Comparison of ENCODE assay signal across 8 cellular contexts in the genomic region with DNA sequence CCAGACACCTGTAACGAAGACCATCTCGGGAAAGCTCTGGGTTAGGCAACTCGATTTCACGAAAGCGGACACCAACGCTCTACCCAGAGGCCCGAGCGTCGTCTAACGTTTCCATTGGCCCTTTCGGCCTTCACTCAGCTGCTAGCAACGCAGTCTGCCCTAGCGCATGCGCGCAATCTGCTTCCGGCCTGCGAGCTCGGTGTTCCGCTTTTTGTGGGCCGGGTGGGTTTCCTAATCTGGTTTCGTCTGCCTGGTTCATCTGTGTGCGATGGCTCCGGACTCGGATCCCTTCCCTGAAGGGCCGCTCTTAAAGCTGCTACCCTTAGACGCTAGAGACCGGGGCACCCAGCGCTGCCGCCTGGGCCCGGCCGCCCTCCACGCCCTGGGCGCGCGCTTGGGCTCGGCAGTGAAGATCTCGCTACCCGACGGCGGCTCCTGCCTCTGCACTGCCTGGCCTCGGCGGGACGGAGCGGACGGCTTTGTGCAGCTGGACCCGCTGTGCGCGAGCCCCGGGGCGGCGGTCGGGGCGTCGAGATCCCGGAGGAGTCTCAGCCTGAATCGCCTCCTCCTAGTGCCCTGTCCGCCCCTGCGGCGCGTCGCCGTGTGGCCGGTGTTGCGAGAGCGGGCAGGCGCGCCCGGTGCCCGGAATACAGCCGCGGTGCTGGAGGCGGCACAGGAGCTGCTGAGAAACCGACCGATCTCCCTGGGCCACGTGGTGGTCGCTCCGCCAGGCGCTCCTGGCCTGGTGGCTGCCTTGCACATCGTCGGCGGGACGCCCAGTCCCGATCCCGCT. TPM values are rescaled to one million over a fixed set of nuclear protein-coding genes. Genes with fewer than 3 reads are reported as not detected.
DNase-seq lines count a peak whose midpoint lies in the region; ATAC-seq lines count a peak whose summit lies in the region.

No MANE protein-coding gene starts in this region.

- DNase-seq in C1 segment of cervical spinal cord (lab: John Stamatoyannopoulos, UW) (peak; percentile 69 to 99 (median 94)), NCI-H526 treated with DMSO at 0.1 percent for 48 hours (lab: John Stamatoyannopoulos, UW) (peak; percentile 95), dedifferentiated amniotic fluid mesenchymal stem cell (ENCODE audit: extremely low spot score) (peak; percentile 99), left kidney (ENCODE audit: low read depth, low spot score) (peak; percentile 99)
- peak; percentile 97 for DNase-seq in activated CD4-positive, alpha-beta T cell treated with anti-CD3 and anti-CD28 coated beads, Interleukin-2, amount 10 ng/mL, durations not matched to agents 7 days and 5 days
- peak; percentile 95 for DNase-seq in stimulated activated CD4-positive, alpha-beta T cell treated with anti-CD3 and anti-CD28 coated beads, Interleukin-1b, Interleukin-23, amount 100 ng/mL, for 48 hours

- H3K4me1 Mint-ChIP-seq in activated CD4-positive, alpha-beta T cell treated with anti-CD3 and anti-CD28 coated beads, Interleukin-2, amount 10 ng/mL, durations not matched to agents 7 days and 5 days: peaks cover 42% of the 10 kb centered on the region

- peaks cover 12% of the 10 kb centered on the region for H3K36me3 Mint-ChIP-seq in activated CD4-positive, alpha-beta T cell treated with anti-CD3 and anti-CD28 coated beads, Interleukin-2, amount 10 ng/mL, durations not matched to agents 7 days and 5 days (ENCODE audit: low read depth)

- CTCF ChIA-PET in activated CD4-positive, alpha-beta T cell treated with anti-CD3 and anti-CD28 coated beads, Interleukin-2, amount 10 ng/mL, durations not matched to agents 7 days and 5 days (lab: Charles Lee): interaction anchor here (0.7 to 1.9 kb wide), 11 partner anchors 9 to 229 kb away, joined by 3 to 10 read pairs (median 4); no protein-coding TSS in a partner anchor

- ATAC-seq in GM19351 (IDR thresholded peaks at IDR 0.05; ENCODE audit: unreplicated experiment): peak; percentile 86
- peak; percentile 81 for ATAC-seq in HG03520 (IDR thresholded peaks at IDR 0.05; ENCODE audit: unreplicated experiment)

- POLR2A ChIA-PET in activated CD4-positive, alpha-beta T cell treated with anti-CD3 and anti-CD28 coated beads, Interleukin-2, amount 10 ng/mL, durations not matched to agents 7 days and 5 days (lab: Charles Lee): interaction anchor here (0.6 to 1.2 kb wide), 4 partner anchors 14 to 215 kb away, joined by 3 to 4 read pairs (median 3); no protein-coding TSS in a partner anchor

- no peaks in the 10 kb centered on the region for H3K27me3 Mint-ChIP-seq in activated CD4-positive, alpha-beta T cell treated with anti-CD3 and anti-CD28 coated beads, Interleukin-2, amount 10 ng/mL, durations not matched to agents 7 days and 5 days

- H3K9me3 Mint-ChIP-seq in activated CD4-positive, alpha-beta T cell treated with anti-CD3 and anti-CD28 coated beads, Interleukin-2, amount 10 ng/mL, durations not matched to agents 7 days and 5 days: no peaks in the 10 kb centered on the region

- peak overlapping the region; percentile 98 for H3K27ac Mint-ChIP-seq in activated CD4-positive, alpha-beta T cell treated with anti-CD3 and anti-CD28 coated beads, Interleukin-2, amount 10 ng/mL, durations not matched to agents 7 days and 5 days

- peak overlapping the region; percentile 100 for H3K4me3 Mint-ChIP-seq in activated CD4-positive, alpha-beta T cell treated with anti-CD3 and anti-CD28 coated beads, Interleukin-2, amount 10 ng/mL, durations not matched to agents 7 days and 5 days

RNA-seq across cellular contexts. Expression of gene GATM, which starts 24.0 kb away (rescaled TPM):
- 1 to 10 TPM; 1.6 to 2.0 TPM for total RNA-seq in activated CD4-positive, alpha-beta T cell treated with anti-CD3 and anti-CD28 coated beads, Interleukin-2, amount 10 ng/mL, durations not matched to agents 7 days and 5 days

Comparison
In these comparisons a context has a peak if more than half of its experiments do, and no peak if none do; other contexts are left out.
1. Peak in every context shown above with its lines: DNase-seq and ATAC-seq.